In the genomic region with DNA sequence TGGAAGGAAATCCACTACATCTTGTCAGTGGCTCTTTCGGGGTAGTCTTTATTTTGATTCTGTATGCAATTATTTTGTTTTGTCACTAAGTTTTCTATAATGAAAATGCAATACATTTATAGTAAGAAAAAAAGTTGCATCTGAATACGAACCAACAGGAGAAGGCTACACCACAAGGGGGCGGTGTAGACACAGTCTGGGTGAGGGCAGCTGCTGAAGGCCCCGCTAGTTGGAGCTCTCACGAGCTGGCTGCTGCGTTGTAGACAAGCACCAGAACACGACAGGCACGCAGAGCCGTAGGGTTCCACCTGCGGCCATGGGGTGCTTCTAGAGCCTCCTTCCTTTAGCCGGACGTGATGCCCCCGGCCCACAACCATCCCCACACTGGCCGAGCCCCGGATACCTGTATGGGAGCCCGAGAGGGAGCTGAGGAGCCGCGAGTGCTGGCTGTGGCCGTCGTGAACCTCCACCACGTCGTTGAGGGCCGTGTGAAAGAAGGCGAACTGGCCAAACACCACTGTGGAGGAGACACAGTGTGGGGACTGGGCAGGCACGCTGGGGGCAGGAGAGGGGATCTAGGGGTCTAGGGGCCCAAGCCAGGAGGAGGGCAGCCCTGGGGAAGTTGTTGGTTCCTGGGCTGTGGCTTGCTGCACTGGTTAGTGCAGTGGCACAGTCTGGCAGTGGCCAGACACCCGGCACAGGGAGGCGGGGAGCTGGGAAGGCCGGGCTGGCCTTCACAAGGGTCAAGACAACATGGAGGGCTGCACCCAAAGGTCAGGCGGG, we compare ENCODE assay signal across 7 cellular contexts.
DNase-seq lines count a peak whose midpoint lies in the region; ATAC-seq and TF ChIP-seq lines count a peak whose summit lies in the region.

No MANE protein-coding gene starts in this region.

- no peaks in the 10 kb centered on the region for H3K9me3 ChIP-seq in PC-9 (ENCODE audit: insufficient read depth, low read depth)
- no peaks in the 10 kb centered on the region for H3K9me3 ChIP-seq in esophagus squamous epithelium

- WGBS in esophagus squamous epithelium, 2 donors: 27 to 39% methylated on average over 10 to 28 of the region's 29 CpGs

- no peaks in the 10 kb centered on the region for H3F3A ChIP-seq in PC-9 (ENCODE audit: insufficient read depth, low read depth)

- intact Hi-C loops in PC-9 (cut with micrococcal nuclease; ENCODE audit: unreplicated experiment): loop anchor here (1.0 to 5.0 kb wide), 2 partner anchors 964 to 1109 kb away; no protein-coding TSS in a partner anchor
- intact Hi-C loops in esophagus squamous epithelium (cut with DNase I): loop anchor here (10.0 kb wide), 1 partner anchor 532 kb away; the partner anchor contains the start of gene CSMD2
- intact Hi-C loops in natural killer cell (cut with micrococcal nuclease): loop anchor here (5.0 kb wide), 3 partner anchors 374 to 1109 kb away; no protein-coding TSS in a partner anchor

- in situ Hi-C loops in GM13976 (cut with MboI; ENCODE audit: low sequenced_read_pairs, unreplicated experiment): no loop called here

- H3K4me1 ChIP-seq in PC-9 (replicated peaks; ENCODE audit: insufficient read depth): no peaks in the 10 kb centered on the region
- H3K4me1 ChIP-seq in esophagus squamous epithelium: peaks cover 0 to 14% (median 2%) of the 10 kb centered on the region in 3 donors

- H3K79me2 ChIP-seq in PC-9 (ENCODE audit: low read depth): no peaks in the 10 kb centered on the region

- no peak overlapping the region for H3K27ac Mint-ChIP-seq in natural killer cell
- no peak overlapping the region for H3K27ac Mint-ChIP-seq in stimulated activated memory B cell treated with anti-CD40 and anti-IgM and Interleukin-4, amounts not matched to agents 10 μg/mL and 1 μg/mL and 100 μg/mL, for 72 hours

- no peaks in the 10 kb centered on the region for H3K36me3 Mint-ChIP-seq in natural killer cell
- H3K36me3 Mint-ChIP-seq in stimulated activated memory B cell treated with anti-CD40 and anti-IgM and Interleukin-4, amounts not matched to agents 10 μg/mL and 1 μg/mL and 100 μg/mL, for 72 hours: no peaks in the 10 kb centered on the region

- DNase-seq in GM13976 (ENCODE audit: low spot score) (peak; percentile 88), KG1 (lab: John Stamatoyannopoulos, UW) (peak; percentile 66), PC-9 (peak; percentile 42 to 74), activated T-cell treated with anti-CD3 and anti-CD28 coated beads for 48 hours (ENCODE audit: low read depth) (peak; percentile 78), esophagus squamous epithelium (lab: John Stamatoyannopoulos, UW) (peak; percentile 34), natural killer cell (peak; percentile 75)

- H3K4me1 Mint-ChIP-seq in natural killer cell: peaks cover 0 to 9% of the 10 kb centered on the region in 2 donors
- peaks cover 10% of the 10 kb centered on the region for H3K4me1 Mint-ChIP-seq in stimulated activated memory B cell treated with anti-CD40 and anti-IgM and Interleukin-4, amounts not matched to agents 10 μg/mL and 1 μg/mL and 100 μg/mL, for 72 hours

- H3K4me2 ChIP-seq in PC-9: no peak overlapping the region

- no peak overlapping the region for H3K4me3 ChIP-seq in PC-9
- H3K4me3 ChIP-seq in esophagus squamous epithelium: peak overlapping the region in 1 of 4 donors; percentile 5

- H4K20me1 ChIP-seq in PC-9 (ENCODE audit: insufficient read depth): no peaks in the 10 kb centered on the region

- no peaks in the 10 kb centered on the region for H3K9me2 ChIP-seq in PC-9 (ENCODE audit: insufficient read depth)

- BruUV-seq in PC-9 (replicated peaks; lab: Mats Ljungman, UMichigan): no TSS peak

- POLR2A ChIA-PET in PC-9 (lab: Charles Lee; ENCODE audit: unreplicated experiment): no interaction called here

- no peak overlapping the region for H2AFZ ChIP-seq in PC-9

- CTCF ChIA-PET in PC-9 (lab: Charles Lee): interaction anchor here (0.6 kb wide), 2 partner anchors 9 to 1109 kb away, joined by 3 read pairs; no protein-coding TSS in a partner anchor

- no peaks in the 10 kb centered on the region for H3K9me3 Mint-ChIP-seq in natural killer cell
- no peaks in the 10 kb centered on the region for H3K9me3 Mint-ChIP-seq in stimulated activated memory B cell treated with anti-CD40 and anti-IgM and Interleukin-4, amounts not matched to agents 10 μg/mL and 1 μg/mL and 100 μg/mL, for 72 hours

- H3K27ac ChIP-seq in PC-9: no peak overlapping the region
- H3K27ac ChIP-seq in esophagus squamous epithelium: no peak overlapping the region

- H3K27me3 ChIP-seq in PC-9 (ENCODE audit: insufficient read depth, low read depth) (peaks cover 65% of the 10 kb centered on the region), esophagus squamous epithelium (peaks cover 0 to 51% (median 0%) of the 10 kb centered on the region in 4 donors)

- TF ChIP-seq CTCF in GM13976 (IDR thresholded peaks at IDR 0.05; ENCODE audit: borderline replicate concordance, control extremely low read depth, extremely low read depth, insufficient read depth, missing control alignments) (peak; percentile 96), PC-9 (conservative IDR thresholded peaks at IDR 0.05) (peak; percentile 78), esophagus squamous epithelium (IDR thresholded peaks at IDR 0.05) (peak; percentile 80 to 95 (median 88)), natural killer cell (IDR thresholded peaks at IDR 0.05) (peak; percentile 96)

- no peaks in the 10 kb centered on the region for H3K36me3 ChIP-seq in PC-9 (ENCODE audit: low read depth)
- H3K36me3 ChIP-seq in esophagus squamous epithelium: no peaks in the 10 kb centered on the region

- TF ChIP-seq POLR2A in esophagus squamous epithelium (IDR thresholded peaks at IDR 0.05): no peak

- H3K4me3 Mint-ChIP-seq in natural killer cell: no peak overlapping the region
- no peak overlapping the region for H3K4me3 Mint-ChIP-seq in stimulated activated memory B cell treated with anti-CD40 and anti-IgM and Interleukin-4, amounts not matched to agents 10 μg/mL and 1 μg/mL and 100 μg/mL, for 72 hours

- peak; percentile 92 to 100 (median 94) for ATAC-seq in natural killer cell
- peak; percentile 74 for ATAC-seq in stimulated activated memory B cell treated with anti-CD40 and anti-IgM and Interleukin-4, amounts not matched to agents 10 μg/mL and 1 μg/mL and 100 μg/mL, for 72 hours

- peaks cover 23 to 36% of the 10 kb centered on the region in 2 donors for H3K27me3 Mint-ChIP-seq in natural killer cell (ENCODE audit: low read depth in 2 of 2)
- peaks cover 51% of the 10 kb centered on the region for H3K27me3 Mint-ChIP-seq in stimulated activated memory B cell treated with anti-CD40 and anti-IgM and Interleukin-4, amounts not matched to agents 10 μg/mL and 1 μg/mL and 100 μg/mL, for 72 hours

Comparison
In these comparisons a context has a peak if more than half of its experiments do, and no peak if none do; other contexts are left out.
1. DNase-seq: peak in every context shown above with its lines; median percentile 88 in GM13976; 78 in activated T-cell treated with anti-CD3 and anti-CD28 coated beads for 48 hours; 75 in natural killer cell; 66 in KG1; 58 in PC-9; 34 in esophagus squamous epithelium.